8 cellular contexts compared by ENCODE assay signal in the genomic region with DNA sequence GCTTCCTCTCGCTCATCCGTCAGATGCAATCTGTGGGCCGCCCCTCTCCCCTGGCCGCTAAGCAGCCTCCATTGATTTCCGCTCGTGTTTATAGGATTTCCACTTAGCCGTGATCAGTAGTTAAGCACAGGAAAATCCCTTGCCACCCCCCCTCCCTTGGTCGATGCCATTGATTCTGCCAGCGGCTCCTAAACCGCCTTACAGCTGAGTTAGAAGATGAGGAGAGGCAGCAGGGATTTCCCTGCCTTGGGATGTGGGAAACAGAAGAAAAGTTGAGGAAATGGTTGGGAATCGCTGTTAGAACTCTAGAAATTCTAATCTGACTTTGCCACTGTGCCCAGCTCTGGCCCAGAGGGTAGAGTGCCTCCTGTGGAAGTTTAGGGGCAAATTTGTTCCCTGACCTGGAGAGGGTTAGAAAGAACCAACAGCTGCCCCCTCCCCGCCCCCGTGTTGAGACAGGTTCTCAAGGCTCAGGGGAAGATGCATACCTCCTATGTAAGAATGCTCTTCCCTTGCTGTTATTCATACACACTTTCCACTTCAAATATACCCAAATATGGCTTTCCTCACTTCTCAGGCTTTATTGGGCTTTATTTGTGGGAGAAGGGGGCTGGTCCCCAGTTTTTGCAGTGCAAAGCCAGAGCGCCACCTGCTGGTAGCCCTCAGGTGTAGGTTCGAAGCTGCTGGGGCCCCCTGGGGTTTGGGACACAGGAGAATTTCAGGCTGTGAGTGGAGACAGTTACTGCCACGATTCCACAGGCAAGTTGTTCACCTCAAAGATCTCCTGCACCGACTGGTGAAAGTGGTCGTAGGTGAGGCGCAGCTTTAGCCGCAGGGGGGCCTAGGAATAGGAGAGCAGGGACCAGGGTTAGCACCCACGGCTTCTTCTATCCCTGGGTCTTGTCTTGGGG. TPM values are rescaled to one million over a fixed set of nuclear protein-coding genes. Genes with fewer than 3 reads are reported as not detected.
DNase-seq lines count a peak whose midpoint lies in the region; ATAC-seq and TF ChIP-seq lines count a peak whose summit lies in the region.

No MANE protein-coding gene starts in this region.

- H3K4me3 ChIP-seq in GM12865 (ENCODE audit: low read depth, low read length), result no peak overlapping the region

- H3K27ac ChIP-seq in substantia nigra (ENCODE audit: low read depth, low read length, poor library complexity, severe bottlenecking), result no peak overlapping the region

- ATAC-seq in naive B cell (ENCODE audit: low read depth in 2 of 2) (no peak), HG03460 (IDR thresholded peaks at IDR 0.05; ENCODE audit: unreplicated experiment) (no peak), GM21786 (IDR thresholded peaks at IDR 0.05; ENCODE audit: unreplicated experiment) (no peak)

- peaks cover 53 to 70% (median 60%) of the 10 kb centered on the region in 3 donors for H3K4me1 Mint-ChIP-seq in naive B cell

- H3K9me3 Mint-ChIP-seq in naive B cell, result no peaks in the 10 kb centered on the region

- no peaks in the 10 kb centered on the region for H3K27me3 Mint-ChIP-seq in naive B cell

- DNase-seq in GM12865 (ENCODE audit: low read depth) (peak; percentile 81), NCI-H1092 (lab: John Stamatoyannopoulos, UW) (peak; percentile 64), dedifferentiated amniotic fluid mesenchymal stem cell (ENCODE audit: extremely low spot score) (peak; percentile 49), naive B cell (peak; percentile 49), substantia nigra (lab: John Stamatoyannopoulos, UW) (peak in 31 of 49 donors; percentile 12 to 69 (median 37))
- DNase-seq in activated CD4-positive, alpha-beta T cell treated with anti-CD3 and anti-CD28 coated beads for 4 hours, result peak; percentile 68 to 69

- peak; percentile 93 for TF ChIP-seq CTCF in GM12865 (IDR thresholded peaks at IDR 0.05; ENCODE audit: insufficient read depth, low read depth, low read length, missing control alignments)

- H3K27ac Mint-ChIP-seq in naive B cell, result peak overlapping the region in 4 of 6 donors; percentile 62 to 87 (median 72)

- peaks cover 10 to 21% of the 10 kb centered on the region in 2 donors for H3K36me3 Mint-ChIP-seq in naive B cell

- peak overlapping the region in 2 of 8 donors; percentile 35 to 71 for H3K4me3 Mint-ChIP-seq in naive B cell

RNA-seq across cellular contexts. Expression of a gene that starts 3.2 kb away (rescaled TPM):
- 10 to 100 TPM; 16.0 to 28.3 (median 21.7) TPM for polyA plus RNA-seq in naive B cell (ENCODE audit: low read depth in 6 of 6)

RNA-seq across cellular contexts. Expression of a gene that starts 7.7 kb away (rescaled TPM):
- polyA plus RNA-seq in naive B cell (ENCODE audit: low read depth in 6 of 6), result under 1 TPM in 3 of 6 donors, not detected in 3; 0.03 to 0.38 (median 0.04) TPM

RNA-seq across cellular contexts. Expression of a gene that starts 8.3 kb away (rescaled TPM):
- polyA plus RNA-seq in naive B cell (ENCODE audit: low read depth in 6 of 6), result 100 to 1,000 TPM in 1 of 6 donors, 10 to 100 TPM in 5; 58.3 to 116 (median 80.4) TPM

RNA-seq across cellular contexts. Expression of a gene that starts 19.3 kb away (rescaled TPM):
- 1 to 10 TPM in 1 of 6 donors, under 1 TPM in 2, not detected in 3; 0.09 to 1.3 (median 0.17) TPM for polyA plus RNA-seq in naive B cell (ENCODE audit: low read depth in 6 of 6)
